13 cellular contexts compared by ENCODE assay signal in genomic region chr10:79380918-79381775, GRCh38. TPM values are rescaled to one million over a fixed set of nuclear protein-coding genes. Genes with fewer than 3 reads are reported as not detected.
A peak's percentile ranks its signal among the peaks of the same experiment; 100 is the strongest.
DNase-seq lines count a peak whose midpoint lies in the region; ATAC-seq and TF ChIP-seq lines count a peak whose summit lies in the region.
"Had no signal": no experiment of that assay in that cellular context is flagged by ENCODE, and none has a peak within 500 bp of the region (broad histone marks: within the 10 kb centered on the region; RNA-seq: fewer than 3 reads in every experiment).

No MANE protein-coding gene starts in this region.

- H3K4me1 ChIP-seq in endodermal cell (ENCODE audit: control insufficient read depth, insufficient read depth, low read length): peaks cover 3% of the 10 kb centered on the region
- peaks cover 48% of the 10 kb centered on the region for H3K4me1 ChIP-seq in muscle layer of colon (ENCODE audit: insufficient read depth, low read length)

- H3K27me3 Mint-ChIP-seq in activated CD4-positive, alpha-beta T cell treated with anti-CD3 and anti-CD28 coated beads, Interleukin-2, amount 10 ng/mL, durations not matched to agents 24 days and 14 days: peaks cover 2% of the 10 kb centered on the region
- H3K27me3 Mint-ChIP-seq in endodermal cell (ENCODE audit: insufficient read depth): no peaks in the 10 kb centered on the region
- no peaks in the 10 kb centered on the region for H3K27me3 Mint-ChIP-seq in type B pancreatic cell
- no peaks in the 10 kb centered on the region for H3K27me3 Mint-ChIP-seq in activated T-cell treated with anti-CD3 and anti-CD28 coated beads, Interleukin-2, amount 50 U/mL, for 4 hours (ENCODE audit: low read depth)
- H3K27me3 Mint-ChIP-seq: naive B cell had no signal

- H3K4me3 ChIP-seq in endodermal cell (ENCODE audit: low read length): no peak overlapping the region
- no peak overlapping the region for H3K4me3 ChIP-seq in muscle layer of colon (ENCODE audit: low read depth in 1 of 2, low read length in 2 of 2)

- no peak for TF ChIP-seq CTCF in endodermal cell (conservative IDR thresholded peaks at IDR 0.05)
- TF ChIP-seq CTCF in type B pancreatic cell (conservative IDR thresholded peaks at IDR 0.05): no peak

- H3K4me3 Mint-ChIP-seq in activated CD4-positive, alpha-beta T cell treated with anti-CD3 and anti-CD28 coated beads, Interleukin-2, amount 10 ng/mL, durations not matched to agents 24 days and 14 days: no peak overlapping the region
- H3K4me3 Mint-ChIP-seq in endodermal cell (no peak overlapping the region), type B pancreatic cell (no peak overlapping the region)
- no peak overlapping the region for H3K4me3 Mint-ChIP-seq in activated T-cell treated with anti-CD3 and anti-CD28 coated beads, Interleukin-2, amount 50 U/mL, for 4 hours
- H3K4me3 Mint-ChIP-seq: naive B cell had no signal

- no peaks in the 10 kb centered on the region for H3K9me3 ChIP-seq in endodermal cell (ENCODE audit: control insufficient read depth, low read length)
- H3K9me3 ChIP-seq in muscle layer of colon (ENCODE audit: low read length): no peaks in the 10 kb centered on the region

- H3K27ac Mint-ChIP-seq in activated CD4-positive, alpha-beta T cell treated with anti-CD3 and anti-CD28 coated beads, Interleukin-2, amount 10 ng/mL, durations not matched to agents 24 days and 14 days: no peak overlapping the region
- no peak overlapping the region for H3K27ac Mint-ChIP-seq in endodermal cell
- H3K27ac Mint-ChIP-seq in type B pancreatic cell: no peak overlapping the region

- H3K36me3 Mint-ChIP-seq in activated CD4-positive, alpha-beta T cell treated with anti-CD3 and anti-CD28 coated beads, Interleukin-2, amount 10 ng/mL, durations not matched to agents 24 days and 14 days (ENCODE audit: low read depth): no peaks in the 10 kb centered on the region
- H3K36me3 Mint-ChIP-seq in endodermal cell (ENCODE audit: low read depth) (no peaks in the 10 kb centered on the region), type B pancreatic cell (no peaks in the 10 kb centered on the region)
- H3K36me3 Mint-ChIP-seq in activated T-cell treated with anti-CD3 and anti-CD28 coated beads, Interleukin-2, amount 50 U/mL, for 4 hours (ENCODE audit: insufficient read depth): no peaks in the 10 kb centered on the region
- H3K36me3 Mint-ChIP-seq: naive B cell had no signal

- H3K36me3 ChIP-seq in endodermal cell (ENCODE audit: control insufficient read depth, insufficient read depth, low read length) (no peaks in the 10 kb centered on the region), muscle layer of colon (ENCODE audit: insufficient read depth, low read length) (peaks cover 7% of the 10 kb centered on the region)

- no peaks in the 10 kb centered on the region for H3K9me3 Mint-ChIP-seq in activated CD4-positive, alpha-beta T cell treated with anti-CD3 and anti-CD28 coated beads, Interleukin-2, amount 10 ng/mL, durations not matched to agents 24 days and 14 days
- H3K9me3 Mint-ChIP-seq in endodermal cell: no peaks in the 10 kb centered on the region
- H3K9me3 Mint-ChIP-seq in type B pancreatic cell: no peaks in the 10 kb centered on the region
- H3K9me3 Mint-ChIP-seq in activated T-cell treated with anti-CD3 and anti-CD28 coated beads, Interleukin-2, amount 50 U/mL, for 4 hours: no peaks in the 10 kb centered on the region

- no peak for ATAC-seq in HG02798 (IDR thresholded peaks at IDR 0.05; ENCODE audit: poor library complexity, unreplicated experiment)
- ATAC-seq in activated T-cell treated with anti-CD3 and anti-CD28 coated beads, Interleukin-2, amount 50 U/mL, for 4 hours: no peak

- H3K27ac ChIP-seq in endodermal cell (ENCODE audit: low read depth, low read length) (no peak overlapping the region), muscle layer of colon (ENCODE audit: low read depth, low read length) (peak overlapping the region; percentile 91)

- DNase-seq in activated CD4-positive, alpha-beta T cell treated with anti-CD3 and anti-CD28 coated beads for 1 hour: peak; percentile 3
- DNase-seq in activated CD4-positive, alpha-beta T cell treated with anti-CD3 and anti-CD28 coated beads, Interleukin-2, amount 10 ng/mL, durations not matched to agents 24 days and 14 days: no peak
- DNase-seq in endodermal cell: peak; percentile 45
- DNase-seq in type B pancreatic cell (ENCODE audit: extremely low spot score, unreplicated experiment): peak; percentile 27
- no peak for DNase-seq in UCSD-AML1 (lab: John Stamatoyannopoulos, UW; ENCODE audit: unreplicated experiment)
- no peak for DNase-seq in activated T-cell treated with anti-CD3 and anti-CD28 coated beads, Interleukin-2, amount 50 U/mL, for 4 hours
- DNase-seq: activated gamma-delta T cell treated with Interleukin-2 at 50 U/mL for 16 hours; naive B cell; NCI-H187 treated with DMSO at 0.1 percent for 48 hours; OCI-M1; stimulated activated CD4-positive, alpha-beta T cell treated with anti-CD3 and anti-CD28 coated beads, Interleukin-2, amount 100 ng/mL, for 48 hours had no signal

- no peaks in the 10 kb centered on the region for H3K27me3 ChIP-seq in endodermal cell (ENCODE audit: control insufficient read depth, insufficient read depth, low read length, poor library complexity, severe bottlenecking)
- H3K27me3 ChIP-seq in muscle layer of colon (ENCODE audit: control insufficient read depth in 1 of 2, insufficient read depth in 2 of 2, low read length in 2 of 2): no peaks in the 10 kb centered on the region

- intact Hi-C loops in activated CD4-positive, alpha-beta T cell treated with anti-CD3 and anti-CD28 coated beads, Interleukin-2, amount 10 ng/mL, durations not matched to agents 24 days and 14 days (cut with micrococcal nuclease): no loop called here

- no peaks in the 10 kb centered on the region for H3K4me1 Mint-ChIP-seq in activated CD4-positive, alpha-beta T cell treated with anti-CD3 and anti-CD28 coated beads, Interleukin-2, amount 10 ng/mL, durations not matched to agents 24 days and 14 days
- H3K4me1 Mint-ChIP-seq in endodermal cell (peaks cover 2% of the 10 kb centered on the region), type B pancreatic cell (ENCODE audit: unreplicated experiment) (peaks cover 13% of the 10 kb centered on the region)
- H3K4me1 Mint-ChIP-seq in activated T-cell treated with anti-CD3 and anti-CD28 coated beads, Interleukin-2, amount 50 U/mL, for 4 hours (ENCODE audit: low read depth): no peaks in the 10 kb centered on the region
- H3K4me1 Mint-ChIP-seq: naive B cell had no signal

- WGBS in endodermal cell (ENCODE audit: insufficient coverage in 1 of 2, insufficient read length in 1 of 2), 2 experiments: 93 to 94% methylated on average over 4 to 10 of the region's 10 CpGs

- H3K9ac ChIP-seq in endodermal cell (ENCODE audit: extremely low read depth, low read length, poor library complexity, severe bottlenecking) (no peak overlapping the region), muscle layer of colon (ENCODE audit: low read length) (peak overlapping the region; percentile 37)

RNA-seq across cellular contexts. Expression of gene PPIF, which starts 33.9 kb away (rescaled TPM):
- total RNA-seq in activated CD4-positive, alpha-beta T cell treated with anti-CD3 and anti-CD28 coated beads, Interleukin-2, amount 10 ng/mL, durations not matched to agents 24 days and 14 days: 157 and 161 TPM in 2 replicates
- total RNA-seq in endodermal cell (10 to 100 TPM; 50.4 to 51.0 TPM), type B pancreatic cell (ENCODE audit: low replicate concordance) (67.5 and 91.3 TPM in 2 replicates)
- polyA plus RNA-seq in endodermal cell (2013, experiment 1 of 2): 54.6 TPM
- polyA plus RNA-seq in endodermal cell (2013, experiment 2 of 2): 46.4 TPM
- 100 to 1,000 TPM; 199 to 232 (median 203) TPM for total RNA-seq in activated T-cell treated with anti-CD3 and anti-CD28 coated beads, Interleukin-2, amount 50 U/mL, for 4 hours

Comparison
In these comparisons a context has a peak if more than half of its experiments do, and no peak if none do; other contexts are left out.
1. DNase-seq: peak in activated CD4-positive, alpha-beta T cell treated with anti-CD3 and anti-CD28 coated beads for 1 hour (single experiment), endodermal cell (single experiment) and type B pancreatic cell (single experiment); none in activated CD4-positive, alpha-beta T cell treated with anti-CD3 and anti-CD28 coated beads, Interleukin-2, amount 10 ng/mL, durations not matched to agents 24 days and 14 days (single experiment), UCSD-AML1 (single experiment) and activated T-cell treated with anti-CD3 and anti-CD28 coated beads, Interleukin-2, amount 50 U/mL, for 4 hours (single experiment).